Comparison of ENCODE assay signal across 7 cellular contexts in the genomic region with DNA sequence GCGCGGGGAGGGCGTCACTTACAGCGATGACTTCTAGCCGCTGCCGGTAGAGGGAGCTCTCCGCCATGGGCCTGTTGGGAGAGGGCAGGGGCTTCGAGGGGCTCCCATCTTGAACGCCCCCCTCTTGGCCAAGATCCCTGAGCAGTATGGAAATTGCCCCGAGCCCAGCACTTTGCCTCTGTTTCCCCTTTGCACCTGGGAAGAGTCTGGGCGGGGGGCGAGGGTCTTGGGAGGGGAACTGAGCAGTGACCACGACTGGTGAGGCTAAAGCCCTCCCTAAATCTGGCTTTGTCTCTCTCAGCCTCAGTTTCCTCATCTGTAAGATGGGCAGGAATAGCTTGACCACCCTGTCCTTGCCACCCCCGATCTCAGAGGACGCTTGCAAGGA. TPM values are rescaled to one million over a fixed set of nuclear protein-coding genes. Genes with fewer than 3 reads are reported as not detected.
DNase-seq lines count a peak whose midpoint lies in the region; TF ChIP-seq lines count a peak whose summit lies in the region.

No MANE protein-coding gene starts in this region.

- DNase-seq in HEK293T (ENCODE audit: extremely low spot score) (peak; percentile 56), epithelial cell of proximal tubule (ENCODE audit: low read depth) (no peak), DMS153 treated with DMSO at 0.1 percent for 48 hours (lab: John Stamatoyannopoulos, UW; ENCODE audit: unreplicated experiment) (no peak), NCI-H128 (lab: John Stamatoyannopoulos, UW; ENCODE audit: unreplicated experiment) (no peak), occipital lobe (lab: John Stamatoyannopoulos, UW) (no peak)
- DNase-seq in activated CD4-positive, alpha-beta T cell treated with anti-CD3 and anti-CD28 coated beads, Interleukin-2, amount 50 U/mL, for 4 hours, result peak; percentile 43 to 50
- peak; percentile 60 for DNase-seq in stimulated activated CD4-positive, alpha-beta T cell treated with anti-CD3 and anti-CD28 coated beads, Interleukin-4, amount 100 ng/mL, for 1 hour

- CTCF ChIA-PET in HEK293T (lab: Yijun Ruan, JAX), result interaction anchor here (0.5 to 2.6 kb wide), 9 partner anchors 10 to 477 kb away, joined by 3 to 13 read pairs (median 4); a partner anchor contains a TSS

- no peak overlapping the region for H3K4me3 ChIP-seq in epithelial cell of proximal tubule (ENCODE audit: low read depth, low read length)

- POLR2A ChIA-PET in HEK293T (lab: Yijun Ruan, JAX), result no interaction called here

- peak; percentile 76 for TF ChIP-seq CTCF in epithelial cell of proximal tubule (conservative IDR thresholded peaks at IDR 0.05; ENCODE audit: low read depth, low read length)

TF ChIP-seq in HEK293T, 16 proteins besides CTCF, POLR2A, EP300 and RAD21:
- TF ChIP-seq BHLHE40 (IDR thresholded peaks at IDR 0.05; ENCODE audit: borderline replicate concordance) (no peak), CTBP1 (IDR thresholded peaks at IDR 0.05; ENCODE audit: borderline replicate concordance) (no peak), SP1 (IDR thresholded peaks at IDR 0.05) (no peak), ELF4 (IDR thresholded peaks at IDR 0.05) (no peak)
TF ChIP-seq in HEK293T: peak in this region for 0.

RNA-seq across cellular contexts. Expression of a gene that starts 2.8 kb away (rescaled TPM):
- 0.17 and 0.36 TPM in 2 replicates for total RNA-seq in epithelial cell of proximal tubule
- 3.4 TPM for total RNA-seq in occipital lobe

RNA-seq across cellular contexts. Expression of a gene that starts 13.5 kb away (rescaled TPM):
- 0.80 and 6.0 TPM in 2 replicates for total RNA-seq in epithelial cell of proximal tubule
- total RNA-seq in occipital lobe, result 1.6 TPM

RNA-seq across cellular contexts. Expression of a gene that starts 26.5 kb away (rescaled TPM):
- total RNA-seq in epithelial cell of proximal tubule (0.63 TPM in 1 of 2 replicates, not detected in the other), occipital lobe (not detected)

RNA-seq across cellular contexts. Expression of a gene that starts 27.5 kb away (rescaled TPM):
- total RNA-seq in epithelial cell of proximal tubule, result 9.3 and 10.1 TPM in 2 replicates
- total RNA-seq in occipital lobe, result 7.0 TPM

RNA-seq across cellular contexts. Expression of a gene that starts 31.1 kb away (rescaled TPM):
- total RNA-seq in epithelial cell of proximal tubule (not detected in 2 replicates), occipital lobe (not detected)

Comparison
In these comparisons a context has a peak if more than half of its experiments do, and no peak if none do; other contexts are left out.
1. DNase-seq: peak in HEK293T (single experiment), activated CD4-positive, alpha-beta T cell treated with anti-CD3 and anti-CD28 coated beads, Interleukin-2, amount 50 U/mL, for 4 hours (2 of 2) and stimulated activated CD4-positive, alpha-beta T cell treated with anti-CD3 and anti-CD28 coated beads, Interleukin-4, amount 100 ng/mL, for 1 hour (single experiment); none in epithelial cell of proximal tubule (single experiment), DMS153 treated with DMSO at 0.1 percent for 48 hours (single experiment), NCI-H128 (single experiment) and occipital lobe (single experiment).